11 cellular contexts compared by ENCODE assay signal in the genomic region with DNA sequence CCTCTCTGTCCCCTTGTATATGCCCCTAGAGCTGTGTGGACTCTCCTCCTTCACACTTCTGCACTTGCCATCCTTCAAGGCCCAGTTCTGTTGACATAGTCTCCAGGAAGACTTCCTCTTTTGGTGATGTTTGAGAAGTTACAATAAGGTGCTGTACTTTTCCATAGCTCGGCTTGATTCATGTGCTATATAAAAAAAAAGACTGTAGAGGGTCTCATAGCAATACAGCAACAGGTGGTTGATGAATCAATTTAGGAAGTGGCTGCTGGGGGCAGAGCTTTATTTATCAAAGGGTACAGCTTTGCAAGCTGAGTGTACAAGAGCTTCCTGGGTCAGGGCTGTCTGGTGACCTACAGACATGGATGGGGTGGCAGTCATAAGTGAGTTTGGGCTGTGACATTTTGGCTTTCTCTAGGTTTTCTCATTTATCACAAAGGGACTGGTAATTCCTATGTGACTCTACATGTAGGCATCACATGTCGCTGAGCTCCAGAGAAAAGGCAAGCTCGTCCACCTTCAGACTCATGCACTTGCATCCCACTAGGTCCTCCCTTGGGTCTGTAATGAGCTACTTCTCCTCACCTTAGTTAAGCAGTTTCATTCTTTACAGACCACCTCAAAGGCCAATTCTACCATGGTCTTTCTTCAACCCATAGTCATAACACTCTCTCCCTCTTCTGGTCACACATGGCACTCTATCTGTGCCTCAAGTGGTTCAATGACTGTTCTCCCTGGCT.
A peak's percentile ranks its signal among the peaks of the same experiment; 100 is the strongest.
DNase-seq lines count a peak whose midpoint lies in the region; ATAC-seq, FAIRE-seq and TF ChIP-seq lines count a peak whose summit lies in the region.
"Had no signal": no experiment of that assay in that cellular context is flagged by ENCODE, and none has a peak within 500 bp of the region (broad histone marks: within the 10 kb centered on the region; RNA-seq: fewer than 3 reads in every experiment).

No MANE protein-coding gene starts in this region.

- peaks cover 4% of the 10 kb centered on the region for H3K9me3 Mint-ChIP-seq in activated T-cell treated with anti-CD3 and anti-CD28 coated beads, Interleukin-2, amount 50 U/mL, for 24 hours
- H3K9me3 Mint-ChIP-seq in stimulated activated naive B cell treated with anti-CD40 and anti-IgM and Interleukin-4, amounts not matched to agents 10 μg/mL and 1 μg/mL and 100 μg/mL, for 72 hours, result peaks cover 0 to 5% of the 10 kb centered on the region in 2 donors

- no peak for TF ChIP-seq EP300 in K562 (IDR thresholded peaks at IDR 0.05; ENCODE audit: low read length)

- CTCF ChIA-PET in K562 (lab: Yijun Ruan, JAX; ENCODE audit: low intra/inter-chr PET ratio), result no interaction called here

- no peak overlapping the region for H3K4me3 ChIP-seq in K562

- H3K27me3 Mint-ChIP-seq in activated T-cell treated with anti-CD3 and anti-CD28 coated beads, Interleukin-2, amount 50 U/mL, for 24 hours, result no peaks in the 10 kb centered on the region
- no peaks in the 10 kb centered on the region for H3K27me3 Mint-ChIP-seq in stimulated activated naive B cell treated with anti-CD40 and anti-IgM and Interleukin-4, amounts not matched to agents 10 μg/mL and 1 μg/mL and 100 μg/mL, for 72 hours

- TF ChIP-seq CTCF in K562 (IDR thresholded peaks at IDR 0.05 in 2 of 3, conservative IDR thresholded peaks at IDR 0.05 in 1 of 3; ENCODE audit: insufficient read depth in 2 of 3, low read depth in 1 of 3, low read length in 3 of 3), result peak in 1 of 3 experiments; percentile 51; a peak in 3 of 6 replicates
- no peak for TF ChIP-seq CTCF in GM20000 (IDR thresholded peaks at IDR 0.05; ENCODE audit: extremely low read depth, missing control alignments)

- POLR2A ChIA-PET in K562 (lab: Yijun Ruan, JAX), result interaction anchor here (0.7 to 1.6 kb wide), 6 partner anchors 11 to 57 kb away, joined by 3 to 6 read pairs (median 4); no protein-coding TSS in a partner anchor

- DNase-seq in activated T-cell treated with anti-CD3 and anti-CD28 coated beads, Interleukin-2, amount 50 U/mL, for 24 hours, result no peak
- DNase-seq in activated T-cell treated with anti-CD3 and anti-CD28 coated beads for 4 hours (no peak), NOMO-1 treated with dmso at 0.1 percent for 144 hours (lab: John Stamatoyannopoulos, UW; ENCODE audit: unreplicated experiment) (peak; percentile 40), K562 (ENCODE audit: extremely low read depth in 1 of 4, low spot score in 3 of 4) (no peak), GM20000 (ENCODE audit: low spot score) (no peak)
- DNase-seq in stimulated activated naive B cell treated with anti-CD40 and anti-IgM and Interleukin-4, amounts not matched to agents 10 μg/mL and 1 μg/mL and 100 μg/mL, for 72 hours, result peak; percentile 38
- DNase-seq: amniotic stem cell, NCI-H1105 treated with DMSO at 0.1 percent for 48 hours had no signal

- no peak for TF ChIP-seq POLR2A in K562 (conservative IDR thresholded peaks at IDR 0.05)

- H3K79me2 ChIP-seq in K562 (ENCODE audit: control insufficient read depth, insufficient read depth, low read length), result no peaks in the 10 kb centered on the region

- peak; percentile 37 to 62; a peak in 3 of 4 replicates for TF ChIP-seq RAD21 in K562 (CRISPR knock-in tag; conservative IDR thresholded peaks at IDR 0.05 in 1 of 2, IDR thresholded peaks at IDR 0.05 in 1 of 2)

- H4K20me1 ChIP-seq in K562 (replicated peaks; ENCODE audit: control insufficient read depth, insufficient read depth, low read length), result no peaks in the 10 kb centered on the region

- ATAC-seq in K562 (peak; percentile 55), GM21825 (IDR thresholded peaks at IDR 0.05; ENCODE audit: unreplicated experiment) (no peak), GM18517 (IDR thresholded peaks at IDR 0.05; ENCODE audit: unreplicated experiment) (no peak)
- peak; percentile 69 to 73 for ATAC-seq in stimulated activated naive B cell treated with anti-CD40 and anti-IgM and Interleukin-4, amounts not matched to agents 10 μg/mL and 1 μg/mL and 100 μg/mL, for 72 hours (replicated peaks)

- in situ Hi-C loops in K562 (cut with MboI), result no loop called here

- H3K9me3 ChIP-seq in K562 (replicated peaks; ENCODE audit: control insufficient read depth, insufficient read depth, low read depth, low read length), result no peaks in the 10 kb centered on the region

- 65% methylated on average over 3 of the region's 3 CpGs for WGBS in K562 (ENCODE audit: insufficient coverage, low coverage, missing lambda C conversion rate)

- H3K27ac Mint-ChIP-seq in activated T-cell treated with anti-CD3 and anti-CD28 coated beads, Interleukin-2, amount 50 U/mL, for 24 hours, result peak overlapping the region; percentile 97
- H3K27ac Mint-ChIP-seq in stimulated activated naive B cell treated with anti-CD40 and anti-IgM and Interleukin-4, amounts not matched to agents 10 μg/mL and 1 μg/mL and 100 μg/mL, for 72 hours, result peak overlapping the region; percentile 97

- no peak overlapping the region for H3K27ac ChIP-seq in K562 (ENCODE audit: extremely low read depth, low read depth, low read length)

- BruUV-seq in K562 (replicated peaks; lab: Mats Ljungman, UMichigan), result no TSS peak

- peaks cover 6% of the 10 kb centered on the region for H3K36me3 Mint-ChIP-seq in activated T-cell treated with anti-CD3 and anti-CD28 coated beads, Interleukin-2, amount 50 U/mL, for 24 hours (ENCODE audit: low read depth)
- peaks cover 11 to 17% of the 10 kb centered on the region in 2 donors for H3K36me3 Mint-ChIP-seq in stimulated activated naive B cell treated with anti-CD40 and anti-IgM and Interleukin-4, amounts not matched to agents 10 μg/mL and 1 μg/mL and 100 μg/mL, for 72 hours

- H3K36me3 ChIP-seq in K562 (ENCODE audit: control insufficient read depth, insufficient read depth, low read length), result no peaks in the 10 kb centered on the region

- H3K4me2 ChIP-seq in K562 (ENCODE audit: insufficient read depth, low read length), result no peak overlapping the region

- intact Hi-C loops in K562 (cut with micrococcal nuclease), result no loop called here

- no peak for FAIRE-seq in K562 (lab: Jason Lieb, UNC)
- FAIRE-seq: TTC549 had no signal

- no peak overlapping the region for H3K9ac ChIP-seq in K562 (ENCODE audit: insufficient read depth in 1 of 2, low read depth in 2 of 2, low read length in 2 of 2)

- peak overlapping the region; percentile 35 for H3K4me3 Mint-ChIP-seq in activated T-cell treated with anti-CD3 and anti-CD28 coated beads, Interleukin-2, amount 50 U/mL, for 24 hours
- peak overlapping the region; percentile 68 to 72 for H3K4me3 Mint-ChIP-seq in stimulated activated naive B cell treated with anti-CD40 and anti-IgM and Interleukin-4, amounts not matched to agents 10 μg/mL and 1 μg/mL and 100 μg/mL, for 72 hours

- no peaks in the 10 kb centered on the region for H3K9me1 ChIP-seq in K562 (ENCODE audit: control insufficient read depth, insufficient read depth, low read length)

- H3K27me3 ChIP-seq in K562 (ENCODE audit: control insufficient read depth in 2 of 2, insufficient read depth in 2 of 2, low read length in 2 of 2), result no peaks in the 10 kb centered on the region

- peaks cover 15 to 50% of the 10 kb centered on the region in 2 experiments for H3K4me1 ChIP-seq in K562 (replicated peaks in 1 of 2; ENCODE audit: control insufficient read depth in 2 of 2, insufficient read depth in 2 of 2, low read length in 2 of 2)

- H3K4me1 Mint-ChIP-seq in activated T-cell treated with anti-CD3 and anti-CD28 coated beads, Interleukin-2, amount 50 U/mL, for 24 hours (ENCODE audit: low read depth), result peaks cover 88% of the 10 kb centered on the region
- peaks cover 33 to 67% of the 10 kb centered on the region in 2 donors for H3K4me1 Mint-ChIP-seq in stimulated activated naive B cell treated with anti-CD40 and anti-IgM and Interleukin-4, amounts not matched to agents 10 μg/mL and 1 μg/mL and 100 μg/mL, for 72 hours

- H2AFZ ChIP-seq in K562 (ENCODE audit: low read depth, low read length), result peak overlapping the region; percentile 50

TF ChIP-seq in K562, 482 proteins besides CTCF, POLR2A, EP300 and RAD21 (continues in another document):
- 0 out of 2 replicates have a peak, but pooled peaks have one; percentile 42 for TF ChIP-seq EHMT2 (IDR thresholded peaks at IDR 0.05)
- no peak for TF ChIP-seq ZBTB2 (IDR thresholded peaks at IDR 0.05)
- no peak for TF ChIP-seq ZKSCAN3 (CRISPR knock-in tag; IDR thresholded peaks at IDR 0.05)
- TF ChIP-seq ELK3 (CRISPR knock-in tag; IDR thresholded peaks at IDR 0.05), result no peak
- TF ChIP-seq CTCFL (IDR thresholded peaks at IDR 0.05; ENCODE audit: borderline replicate concordance, insufficient read depth, low read depth, low read length, poor library complexity, severe bottlenecking), result no peak

Comparison
In these comparisons a context has a peak if more than half of its experiments do, and no peak if none do; other contexts are left out.
1. DNase-seq: peak in NOMO-1 treated with dmso at 0.1 percent for 144 hours (single experiment) and stimulated activated naive B cell treated with anti-CD40 and anti-IgM and Interleukin-4, amounts not matched to agents 10 μg/mL and 1 μg/mL and 100 μg/mL, for 72 hours (single experiment); none in activated T-cell treated with anti-CD3 and anti-CD28 coated beads, Interleukin-2, amount 50 U/mL, for 24 hours (single experiment), activated T-cell treated with anti-CD3 and anti-CD28 coated beads for 4 hours (single experiment), K562 (0 of 4) and GM20000 (single experiment).
2. ATAC-seq: peak in K562 (single experiment) and stimulated activated naive B cell treated with anti-CD40 and anti-IgM and Interleukin-4, amounts not matched to agents 10 μg/mL and 1 μg/mL and 100 μg/mL, for 72 hours (2 of 2); none in GM21825 (single experiment) and GM18517 (single experiment).